In genomic region chr6:37524025-37524647, GRCh38 we compare ENCODE assay signal across 19 cellular contexts. TPM values are rescaled to one million over a fixed set of nuclear protein-coding genes. Genes with fewer than 3 reads are reported as not detected.
A peak's percentile ranks its signal among the peaks of the same experiment; 100 is the strongest.
DNase-seq lines count a peak whose midpoint lies in the region; ATAC-seq, FAIRE-seq and TF ChIP-seq lines count a peak whose summit lies in the region.
"Had no signal": no experiment of that assay in that cellular context is flagged by ENCODE, and none has a peak within 500 bp of the region (broad histone marks: within the 10 kb centered on the region; RNA-seq: fewer than 3 reads in every experiment).

No MANE protein-coding gene starts in this region.

- no peak overlapping the region for H2AFZ ChIP-seq in OCI-LY7 (ENCODE audit: low read length)

- DNase-seq in EL, result peak; percentile 81
- peak; percentile 82 for DNase-seq in M059J (ENCODE audit: low read depth)
- DNase-seq in lung microvascular endothelial cell (ENCODE audit: low read depth in 2 of 2), result peak; percentile 39 to 46
- DNase-seq in OCI-LY7 (ENCODE audit: low spot score), result no peak
- DNase-seq in activated CD8-positive, alpha-beta T cell treated with anti-CD3 and anti-CD28 coated beads, Interleukin-2, amount 10 ng/mL, durations not matched to agents 7 days and 5 days, result no peak
- no peak for DNase-seq in RCC 7860 (ENCODE audit: low spot score)
- no peak for DNase-seq in upper lobe of right lung
- DNase-seq: activated CD4-positive, alpha-beta T cell treated with anti-CD3 and anti-CD28 coated beads for 1 hour; activated gamma-delta T cell treated with Interleukin-2 at 50 U/mL for 16 hours; BE2C; DMS53; esophagus squamous epithelium; MM.1S; NCI-H187 treated with DMSO at 0.1 percent for 48 hours; tibial artery had no signal

- H3K4me1 Mint-ChIP-seq in brain, result peaks cover 39% of the 10 kb centered on the region
- peaks cover 26% of the 10 kb centered on the region for H3K4me1 Mint-ChIP-seq in activated CD8-positive, alpha-beta T cell treated with anti-CD3 and anti-CD28 coated beads, Interleukin-2, amount 10 ng/mL, durations not matched to agents 7 days and 5 days (ENCODE audit: low read depth)
- H3K4me1 Mint-ChIP-seq: nephron had no signal

- H3K27ac ChIP-seq in OCI-LY7 (ENCODE audit: low read depth, low read length, poor library complexity, severe bottlenecking) (no peak overlapping the region), upper lobe of right lung (no peak overlapping the region)
- H3K27ac ChIP-seq: esophagus squamous epithelium, SJCRH30, tibial artery had no signal

- POLR2A ChIA-PET in OCI-LY7 (lab: Charles Lee), result interaction anchor here (0.6 kb wide), 1 partner anchor 18 kb away, joined by 4 read pairs; no protein-coding TSS in a partner anchor
- POLR2A ChIA-PET in activated CD8-positive, alpha-beta T cell treated with anti-CD3 and anti-CD28 coated beads, Interleukin-2, amount 10 ng/mL, durations not matched to agents 7 days and 5 days (lab: Charles Lee), result no interaction called here

- no peaks in the 10 kb centered on the region for H3K36me3 Mint-ChIP-seq in brain
- H3K36me3 Mint-ChIP-seq in activated CD8-positive, alpha-beta T cell treated with anti-CD3 and anti-CD28 coated beads, Interleukin-2, amount 10 ng/mL, durations not matched to agents 7 days and 5 days (ENCODE audit: low read depth), result peaks cover 4% of the 10 kb centered on the region
- H3K36me3 Mint-ChIP-seq: stimulated activated memory B cell treated with anti-CD40 and anti-IgM and Interleukin-4, amounts not matched to agents 10 μg/mL and 1 μg/mL and 100 μg/mL, for 72 hours had no signal

- BruUV-seq in OCI-LY7 (replicated peaks; lab: Mats Ljungman, UMichigan), result no TSS peak

- intact Hi-C loops in OCI-LY7 (cut with micrococcal nuclease; ENCODE audit: unreplicated experiment), result no loop called here
- intact Hi-C loops in upper lobe of right lung (cut with DNase I), result no loop called here

- H3K36me3 ChIP-seq in OCI-LY7 (ENCODE audit: insufficient read depth, low read length) (no peaks in the 10 kb centered on the region), upper lobe of right lung (no peaks in the 10 kb centered on the region)
- H3K36me3 ChIP-seq: BE2C, esophagus squamous epithelium, SJCRH30, tibial artery had no signal

- H3K4me2 ChIP-seq in OCI-LY7 (ENCODE audit: low read length), result no peak overlapping the region

- H3K9me3 ChIP-seq in OCI-LY7 (ENCODE audit: low read length) (no peaks in the 10 kb centered on the region), upper lobe of right lung (no peaks in the 10 kb centered on the region)
- H3K9me3 ChIP-seq: BE2C, esophagus squamous epithelium, SJCRH30, tibial artery had no signal

- H3K4me3 Mint-ChIP-seq in brain, result no peak overlapping the region
- no peak overlapping the region for H3K4me3 Mint-ChIP-seq in activated CD8-positive, alpha-beta T cell treated with anti-CD3 and anti-CD28 coated beads, Interleukin-2, amount 10 ng/mL, durations not matched to agents 7 days and 5 days
- H3K4me3 Mint-ChIP-seq: nephron; stimulated activated memory B cell treated with anti-CD40 and anti-IgM and Interleukin-4, amounts not matched to agents 10 μg/mL and 1 μg/mL and 100 μg/mL, for 72 hours had no signal

- ATAC-seq in activated CD8-positive, alpha-beta T cell treated with anti-CD3 and anti-CD28 coated beads, Interleukin-2, amount 10 ng/mL, durations not matched to agents 7 days and 5 days, result no peak
- ATAC-seq in upper lobe of right lung, result no peak

- no peaks in the 10 kb centered on the region for H3K9me2 ChIP-seq in OCI-LY7 (ENCODE audit: insufficient read depth, low read length)

- FAIRE-seq in RCC 7860 (lab: Jason Lieb, UNC), result no peak

- peaks cover 20% of the 10 kb centered on the region for H3K27me3 ChIP-seq in upper lobe of right lung
- H3K27me3 ChIP-seq: BE2C, SJCRH30 had no signal

- H3K9me3 Mint-ChIP-seq in brain, result peaks cover 0 to 10% (median 0%) of the 10 kb centered on the region in 5 experiments
- H3K9me3 Mint-ChIP-seq in activated CD8-positive, alpha-beta T cell treated with anti-CD3 and anti-CD28 coated beads, Interleukin-2, amount 10 ng/mL, durations not matched to agents 7 days and 5 days (ENCODE audit: insufficient read depth), result no peaks in the 10 kb centered on the region
- H3K9me3 Mint-ChIP-seq: nephron had no signal

- no peaks in the 10 kb centered on the region for H3K79me2 ChIP-seq in OCI-LY7 (ENCODE audit: insufficient read depth, low read depth, low read length)

- H3K4me3 ChIP-seq in OCI-LY7 (ENCODE audit: low read depth, low read length, poor library complexity, severe bottlenecking) (no peak overlapping the region), upper lobe of right lung (no peak overlapping the region)
- H3K4me3 ChIP-seq: esophagus squamous epithelium, SJCRH30, tibial artery had no signal

- peak overlapping the region; percentile 4 to 85 (median 56) for H3K27ac Mint-ChIP-seq in brain
- no peak overlapping the region for H3K27ac Mint-ChIP-seq in activated CD8-positive, alpha-beta T cell treated with anti-CD3 and anti-CD28 coated beads, Interleukin-2, amount 10 ng/mL, durations not matched to agents 7 days and 5 days
- H3K27ac Mint-ChIP-seq: nephron had no signal

- peaks cover 17% of the 10 kb centered on the region for H3K27me3 Mint-ChIP-seq in brain
- H3K27me3 Mint-ChIP-seq in activated CD8-positive, alpha-beta T cell treated with anti-CD3 and anti-CD28 coated beads, Interleukin-2, amount 10 ng/mL, durations not matched to agents 7 days and 5 days (ENCODE audit: low read depth), result no peaks in the 10 kb centered on the region
- H3K27me3 Mint-ChIP-seq: stimulated activated memory B cell treated with anti-CD40 and anti-IgM and Interleukin-4, amounts not matched to agents 10 μg/mL and 1 μg/mL and 100 μg/mL, for 72 hours had no signal

- CTCF ChIA-PET in OCI-LY7 (lab: Charles Lee; ENCODE audit: unreplicated experiment), result no interaction called here
- CTCF ChIA-PET in activated CD8-positive, alpha-beta T cell treated with anti-CD3 and anti-CD28 coated beads, Interleukin-2, amount 10 ng/mL, durations not matched to agents 7 days and 5 days (lab: Charles Lee), result no interaction called here

- no peaks in the 10 kb centered on the region for H4K20me1 ChIP-seq in OCI-LY7 (ENCODE audit: insufficient read depth, low read length)

- TF ChIP-seq CTCF in brain (conservative IDR thresholded peaks at IDR 0.05) (no peak), OCI-LY7 (conservative IDR thresholded peaks at IDR 0.05; ENCODE audit: low read length) (no peak), upper lobe of right lung (IDR thresholded peaks at IDR 0.05) (no peak)

- no peaks in the 10 kb centered on the region for H3K4me1 ChIP-seq in OCI-LY7 (ENCODE audit: insufficient read depth, low read length, poor library complexity, severe bottlenecking)
- H3K4me1 ChIP-seq in upper lobe of right lung, result no peaks in the 10 kb centered on the region
- H3K4me1 ChIP-seq: BE2C, tibial artery had no signal

RNA-seq across cellular contexts. Expression of gene CCDC167, which starts 24.4 kb away (rescaled TPM):
- total RNA-seq in M059J (2014; rRNA removed; shearing (Covaris generic)), result 61.9 and 87.7 TPM in 2 replicates
- 233 TPM for polyA plus RNA-seq in brain (ENCODE audit: insufficient read depth, low read depth, low replicate concordance)
- 16.8 and 17.5 TPM in 2 replicates for total RNA-seq in lung microvascular endothelial cell
- total RNA-seq in OCI-LY7 (2014; rRNA removed; shearing (Covaris generic)), result 138 and 153 TPM in 2 replicates
- 81.4 and 85.5 TPM in 2 replicates for total RNA-seq in OCI-LY7 (2022)
- total RNA-seq in activated CD8-positive, alpha-beta T cell treated with anti-CD3 and anti-CD28 coated beads, Interleukin-2, amount 10 ng/mL, durations not matched to agents 7 days and 5 days, result 10 to 100 TPM; 64.0 to 69.4 TPM
- 12.9 TPM for total RNA-seq in upper lobe of right lung

Comparison
In these comparisons a context has a peak if more than half of its experiments do, and no peak if none do; other contexts are left out.
1. DNase-seq: peak in EL (single experiment), M059J (single experiment) and lung microvascular endothelial cell (2 of 2); none in OCI-LY7 (single experiment), activated CD8-positive, alpha-beta T cell treated with anti-CD3 and anti-CD28 coated beads, Interleukin-2, amount 10 ng/mL, durations not matched to agents 7 days and 5 days (single experiment), RCC 7860 (single experiment) and upper lobe of right lung (single experiment).